8 cellular contexts compared by ENCODE assay signal in genomic region chr5:84274585-84275468, GRCh38.
DNase-seq lines count a peak whose midpoint lies in the region; ATAC-seq and TF ChIP-seq lines count a peak whose summit lies in the region.

No MANE protein-coding gene starts in this region.

- no peaks in the 10 kb centered on the region for H3K27me3 ChIP-seq in tibial nerve

- H3K36me3 ChIP-seq in tibial nerve: no peaks in the 10 kb centered on the region

- H3K27ac ChIP-seq in tibial nerve: no peak overlapping the region

- POLR2A ChIA-PET in HEK293T (lab: Yijun Ruan, JAX): no interaction called here
- POLR2A ChIA-PET in activated CD4-positive, alpha-beta memory T cell treated with anti-CD3 and anti-CD28 coated beads, Interleukin-2, amount 10 ng/mL, durations not matched to agents 7 days and 5 days (lab: Charles Lee): no interaction called here

- H3K27me3 Mint-ChIP-seq in activated CD4-positive, alpha-beta memory T cell treated with anti-CD3 and anti-CD28 coated beads, Interleukin-2, amount 10 ng/mL, durations not matched to agents 7 days and 5 days: no peaks in the 10 kb centered on the region

- no peaks in the 10 kb centered on the region for H3K36me3 Mint-ChIP-seq in activated CD4-positive, alpha-beta memory T cell treated with anti-CD3 and anti-CD28 coated beads, Interleukin-2, amount 10 ng/mL, durations not matched to agents 7 days and 5 days (ENCODE audit: low read depth)

- no peaks in the 10 kb centered on the region for H3K9me3 ChIP-seq in tibial nerve

- H3K27ac Mint-ChIP-seq in activated CD4-positive, alpha-beta memory T cell treated with anti-CD3 and anti-CD28 coated beads, Interleukin-2, amount 10 ng/mL, durations not matched to agents 7 days and 5 days: no peak overlapping the region

- no peak for ATAC-seq in HG02852 (IDR thresholded peaks at IDR 0.05; ENCODE audit: unreplicated experiment)

- CTCF ChIA-PET in HEK293T (lab: Yijun Ruan, JAX): interaction anchor here (0.7 kb wide), 1 partner anchor 15 kb away, joined by 3 read pairs; no protein-coding TSS in a partner anchor
- CTCF ChIA-PET in activated CD4-positive, alpha-beta memory T cell treated with anti-CD3 and anti-CD28 coated beads, Interleukin-2, amount 10 ng/mL, durations not matched to agents 7 days and 5 days (lab: Charles Lee): no interaction called here

- WGBS in tibial nerve, 2 donors: 60 to 63% methylated on average over 3 of the region's 3 CpGs

- no peak for TF ChIP-seq POLR2A in tibial nerve (IDR thresholded peaks at IDR 0.05)

- TF ChIP-seq EP300 in tibial nerve (IDR thresholded peaks at IDR 0.05): no peak

- no peak overlapping the region for H3K4me3 Mint-ChIP-seq in activated CD4-positive, alpha-beta memory T cell treated with anti-CD3 and anti-CD28 coated beads, Interleukin-2, amount 10 ng/mL, durations not matched to agents 7 days and 5 days

- TF ChIP-seq CTCF in tibial nerve (IDR thresholded peaks at IDR 0.05): peak; percentile 28 to 58 (median 53)

- no peaks in the 10 kb centered on the region for H3K4me1 ChIP-seq in tibial nerve

- peak; percentile 8 for DNase-seq in EL
- DNase-seq in HEK293T (ENCODE audit: extremely low spot score): peak; percentile 23
- DNase-seq in RPMI8226: peak; percentile 47
- DNase-seq in germinal center (ENCODE audit: low spot score): peak; percentile 2
- DNase-seq in tibial nerve (ENCODE audit: low spot score in 2 of 2): peak in 1 of 2 donors; percentile 57
- no peak for DNase-seq in activated CD4-positive, alpha-beta memory T cell treated with anti-CD3 and anti-CD28 coated beads, Interleukin-2, amount 10 ng/mL, durations not matched to agents 7 days and 5 days
- no peak for DNase-seq in GM19238 (ENCODE audit: insufficient read length, low spot score)

- H3K4me3 ChIP-seq in tibial nerve: no peak overlapping the region

- H3K4me1 Mint-ChIP-seq in activated CD4-positive, alpha-beta memory T cell treated with anti-CD3 and anti-CD28 coated beads, Interleukin-2, amount 10 ng/mL, durations not matched to agents 7 days and 5 days: no peaks in the 10 kb centered on the region

- no peaks in the 10 kb centered on the region for H3K9me3 Mint-ChIP-seq in activated CD4-positive, alpha-beta memory T cell treated with anti-CD3 and anti-CD28 coated beads, Interleukin-2, amount 10 ng/mL, durations not matched to agents 7 days and 5 days

TF ChIP-seq in HEK293T, 16 proteins besides CTCF, POLR2A, EP300 and RAD21:
- TF ChIP-seq FOXM1 (IDR thresholded peaks at IDR 0.05; ENCODE audit: borderline replicate concordance) (no peak), NFRKB (IDR thresholded peaks at IDR 0.05) (no peak), ARNT (IDR thresholded peaks at IDR 0.05) (no peak), L3MBTL2 (conservative IDR thresholded peaks at IDR 0.05) (no peak), CTBP1 (IDR thresholded peaks at IDR 0.05; ENCODE audit: borderline replicate concordance) (no peak), FOXA1 (IDR thresholded peaks at IDR 0.05) (no peak), TARDBP (IDR thresholded peaks at IDR 0.05) (no peak), LEF1 (IDR thresholded peaks at IDR 0.05; ENCODE audit: borderline replicate concordance) (no peak), SUZ12 (IDR thresholded peaks at IDR 0.05) (no peak), ELF4 (IDR thresholded peaks at IDR 0.05) (no peak), SP1 (IDR thresholded peaks at IDR 0.05) (no peak), FOXK2 (IDR thresholded peaks at IDR 0.05) (no peak), BHLHE40 (IDR thresholded peaks at IDR 0.05; ENCODE audit: borderline replicate concordance) (no peak), ZNF384 (IDR thresholded peaks at IDR 0.05) (no peak), HDGF (IDR thresholded peaks at IDR 0.05; ENCODE audit: borderline replicate concordance) (no peak)
- TF ChIP-seq, protein P1, sequence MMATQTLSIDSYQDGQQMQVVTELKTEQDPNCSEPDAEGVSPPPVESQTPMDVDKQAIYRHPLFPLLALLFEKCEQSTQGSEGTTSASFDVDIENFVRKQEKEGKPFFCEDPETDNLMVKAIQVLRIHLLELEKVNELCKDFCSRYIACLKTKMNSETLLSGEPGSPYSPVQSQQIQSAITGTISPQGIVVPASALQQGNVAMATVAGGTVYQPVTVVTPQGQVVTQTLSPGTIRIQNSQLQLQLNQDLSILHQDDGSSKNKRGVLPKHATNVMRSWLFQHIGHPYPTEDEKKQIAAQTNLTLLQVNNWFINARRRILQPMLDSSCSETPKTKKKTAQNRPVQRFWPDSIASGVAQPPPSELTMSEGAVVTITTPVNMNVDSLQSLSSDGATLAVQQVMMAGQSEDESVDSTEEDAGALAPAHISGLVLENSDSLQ (IDR thresholded peaks at IDR 0.05): no peak
TF ChIP-seq in HEK293T: peak in this region for 0.

Comparison
In these comparisons a context has a peak if more than half of its experiments do, and no peak if none do; other contexts are left out.
1. DNase-seq: peak in EL (single experiment), HEK293T (single experiment), RPMI8226 (single experiment) and germinal center (single experiment); none in activated CD4-positive, alpha-beta memory T cell treated with anti-CD3 and anti-CD28 coated beads, Interleukin-2, amount 10 ng/mL, durations not matched to agents 7 days and 5 days (single experiment) and GM19238 (single experiment).